ENCODE assay signal across 8 cellular contexts in genomic region chr12:50025187-50026059, GRCh38. TPM values are rescaled to one million over a fixed set of nuclear protein-coding genes. Genes with fewer than 3 reads are reported as not detected.
DNase-seq lines count a peak whose midpoint lies in the region; FAIRE-seq and TF ChIP-seq lines count a peak whose summit lies in the region.

Gene RACGAP1, minus strand, starts transcription at chr12:50025494. Its CDS starts 8,779 bp downstream, at chr12:50016715.

- POLR2A ChIA-PET in HEK293T (lab: Yijun Ruan, JAX): interaction anchor here (0.7 to 1.9 kb wide), 11 partner anchors 9 to 284 kb away, joined by 3 to 8 read pairs (median 3); partner anchors contain the start of gene COX14

- peak within 1 kb of the TSS; percentile 60 for H3K27ac ChIP-seq in neuronal stem cell (replicated peaks; ENCODE audit: low read length)

- H3K36me3 ChIP-seq in neuronal stem cell (replicated peaks in 1 of 2; ENCODE audit: control insufficient read depth in 2 of 2, insufficient read depth in 2 of 2, low read length in 2 of 2): peaks cover 0 to 29% of the 10 kb centered on the region in 2 donors

- peak within 1 kb of the TSS; percentile 97 for H3K23ac ChIP-seq in neuronal stem cell (ENCODE audit: low read depth, low read length, poor library complexity)

- peak within 1 kb of the TSS; percentile 12 for H3K4ac ChIP-seq in neuronal stem cell (ENCODE audit: low read length)

- H3K4me1 ChIP-seq in neuronal stem cell (ENCODE audit: control insufficient read depth in 2 of 2, insufficient read depth in 1 of 2, low read depth in 1 of 2, low read length in 2 of 2): peaks cover 0 to 1% of the 10 kb centered on the region in 2 donors

- peak within 1 kb of the TSS; percentile 65 for H3K4me2 ChIP-seq in neuronal stem cell (ENCODE audit: insufficient read depth, low read length, poor library complexity, severe bottlenecking)

- no CpG with 5 or more reads among the region's 47 CpGs for whole genome bisulfite sequencing in neuronal stem cell (ENCODE audit: extremely low coverage in 2 of 2, insufficient read length in 2 of 2, insufficient replicate concordance in 1 of 2), 2 donors

- peak within 1 kb of the TSS; percentile 91 for H2BK5ac ChIP-seq in neuronal stem cell (ENCODE audit: low read length)

- H3K79me1 ChIP-seq in neuronal stem cell (ENCODE audit: low read depth, low read length): peaks cover 5% of the 10 kb centered on the region

- no peak within 1 kb of the TSS for H4K8ac ChIP-seq in neuronal stem cell (ENCODE audit: low read depth, low read length)

- H2AK5ac ChIP-seq in neuronal stem cell (ENCODE audit: low read depth, low read length): peak within 1 kb of the TSS; percentile 93

- peak within 1 kb of the TSS; percentile 70 for H2BK15ac ChIP-seq in neuronal stem cell (ENCODE audit: low read length)

- in situ Hi-C loops in SK-MEL-5 (cut with HindIII; ENCODE audit: low pct_unique_long_range_greater_than_20kb, low sequenced_read_pairs): no loop called here

- peak within 1 kb of the TSS; percentile 95 for H3K18ac ChIP-seq in neuronal stem cell (ENCODE audit: low read length)

- no peak within 1 kb of the TSS for H2BK120ac ChIP-seq in neuronal stem cell (ENCODE audit: low read depth, low read length)

- H3K27me3 ChIP-seq in neuronal stem cell (ENCODE audit: control insufficient read depth in 3 of 3, insufficient read depth in 3 of 3, low read depth in 1 of 3, low read length in 3 of 3): no peaks in the 10 kb centered on the region

- H2AFZ ChIP-seq in neuronal stem cell (ENCODE audit: low read length): peak within 1 kb of the TSS; percentile 88

- no peak for TF ChIP-seq CTCF in subcutaneous adipose tissue (IDR thresholded peaks at IDR 0.05; ENCODE audit: low read depth)

- peak within 1 kb of the TSS; percentile 95 for H3K9ac ChIP-seq in neuronal stem cell (ENCODE audit: low read depth, low read length, poor library complexity)

- peak; percentile 86 for FAIRE-seq in frontal cortex (lab: Jason Lieb, UNC)

- peak within 1 kb of the TSS; percentile 95 to 96 for H3K4me3 ChIP-seq in neuronal stem cell (ENCODE audit: low read length in 2 of 2)

- DNase-seq in GF-D8 (lab: John Stamatoyannopoulos, UW): peak; percentile 97
- DNase-seq in HEK293T (ENCODE audit: extremely low spot score): peak; percentile 97
- peak; percentile 99 for DNase-seq in MV-4-11 (lab: John Stamatoyannopoulos, UW)
- peak; percentile 99 for DNase-seq in SK-MEL-5 (ENCODE audit: low read depth, low spot score)
- DNase-seq in activated naive CD4-positive, alpha-beta T cell treated with Interleukin-2 at 50 U/mL for 16 hours: peak; percentile 94
- DNase-seq in frontal cortex (ENCODE audit: low spot score in 2 of 2): peak; percentile 91 to 96
- DNase-seq in neuronal stem cell (ENCODE audit: low spot score): peak; percentile 97

- peak within 1 kb of the TSS; percentile 90 for H3K14ac ChIP-seq in neuronal stem cell (ENCODE audit: low read length)

- no peak within 1 kb of the TSS for H4K91ac ChIP-seq in neuronal stem cell (ENCODE audit: low read depth, low read length, poor library complexity)

- H3K9me3 ChIP-seq in neuronal stem cell (replicated peaks in 1 of 2; ENCODE audit: control insufficient read depth in 2 of 2, insufficient read depth in 1 of 2, low read depth in 1 of 2, low read length in 2 of 2): no peaks in the 10 kb centered on the region

- no peak within 1 kb of the TSS for H2BK12ac ChIP-seq in neuronal stem cell (ENCODE audit: low read length)

- CTCF ChIA-PET in HEK293T (lab: Yijun Ruan, JAX): interaction anchor here (0.6 to 1.6 kb wide), 2 partner anchors 9 to 14 kb away, joined by 4 to 7 read pairs; no protein-coding TSS in a partner anchor

TF ChIP-seq in HEK293T, 16 proteins besides CTCF, POLR2A, EP300 and RAD21:
- TF ChIP-seq L3MBTL2 (conservative IDR thresholded peaks at IDR 0.05) (peak; percentile 82), SUZ12 (IDR thresholded peaks at IDR 0.05) (no peak), TARDBP (IDR thresholded peaks at IDR 0.05) (no peak), HDGF (IDR thresholded peaks at IDR 0.05; ENCODE audit: borderline replicate concordance) (no peak), FOXM1 (IDR thresholded peaks at IDR 0.05; ENCODE audit: borderline replicate concordance) (peak; percentile 96), ZNF384 (IDR thresholded peaks at IDR 0.05) (peak; percentile 100), PKNOX1 (IDR thresholded peaks at IDR 0.05) (peak; percentile 77), SP1 (IDR thresholded peaks at IDR 0.05) (no peak), ELF4 (IDR thresholded peaks at IDR 0.05) (peak; percentile 93), BHLHE40 (IDR thresholded peaks at IDR 0.05; ENCODE audit: borderline replicate concordance) (no peak), NFRKB (IDR thresholded peaks at IDR 0.05) (no peak), ARNT (IDR thresholded peaks at IDR 0.05) (no peak), CTBP1 (IDR thresholded peaks at IDR 0.05; ENCODE audit: borderline replicate concordance) (no peak), FOXK2 (IDR thresholded peaks at IDR 0.05) (no peak), LEF1 (IDR thresholded peaks at IDR 0.05; ENCODE audit: borderline replicate concordance) (no peak), FOXA1 (IDR thresholded peaks at IDR 0.05) (no peak)

RNA-seq across cellular contexts. Expression of gene RACGAP1, which starts in this region (rescaled TPM):
- total RNA-seq in SK-MEL-5 (2014; rRNA removed; shearing (Covaris generic)): 60.3 and 65.2 TPM in 2 replicates
- polyA plus RNA-seq in SK-MEL-5 (2015; cell fraction: cytosol; rRNA removed): 49.0 and 68.7 TPM in 2 replicates
- polyA plus RNA-seq in SK-MEL-5 (2015; cell fraction: nucleus; rRNA removed): 61.2 and 69.4 TPM in 2 replicates
- total RNA-seq in frontal cortex: 26.5 TPM
- polyA plus RNA-seq in neuronal stem cell (2013, experiment 1 of 2): 60.2 TPM
- 61.2 TPM for polyA plus RNA-seq in neuronal stem cell (2013, experiment 2 of 2)
- 10 to 100 TPM in 3 of 4 donors, 1 to 10 TPM in 1; 5.5 to 18.5 (median 15.0) TPM for total RNA-seq in subcutaneous adipose tissue

Comparison
In these comparisons a context has a peak if more than half of its experiments do, and no peak if none do; other contexts are left out.
1. Peak in every context shown above with its lines: DNase-seq, H3K4me3 ChIP-seq and H3K27ac ChIP-seq.